In genomic region chr12:1634590-1635191, GRCh38 we compare ENCODE assay signal across 8 cellular contexts. TPM values are rescaled to one million over a fixed set of nuclear protein-coding genes. Genes with fewer than 3 reads are reported as not detected.
DNase-seq lines count a peak whose midpoint lies in the region; ATAC-seq and TF ChIP-seq lines count a peak whose summit lies in the region.

No MANE protein-coding gene starts in this region.

- H3K27me3 Mint-ChIP-seq in activated naive CD8-positive, alpha-beta T cell treated with anti-CD3 and anti-CD28 coated beads for 36 hours: peaks cover 49% of the 10 kb centered on the region
- H3K27me3 Mint-ChIP-seq in progenitor cell of endocrine pancreas: peaks cover 60% of the 10 kb centered on the region

- no peaks in the 10 kb centered on the region for H3K9me3 Mint-ChIP-seq in activated naive CD8-positive, alpha-beta T cell treated with anti-CD3 and anti-CD28 coated beads for 36 hours
- no peaks in the 10 kb centered on the region for H3K9me3 Mint-ChIP-seq in progenitor cell of endocrine pancreas (ENCODE audit: low read depth)

- H3K4me1 Mint-ChIP-seq in activated naive CD8-positive, alpha-beta T cell treated with anti-CD3 and anti-CD28 coated beads for 36 hours: peaks cover 9% of the 10 kb centered on the region
- peaks cover 24% of the 10 kb centered on the region for H3K4me1 Mint-ChIP-seq in progenitor cell of endocrine pancreas (ENCODE audit: low read depth)

- H3K36me3 Mint-ChIP-seq in activated naive CD8-positive, alpha-beta T cell treated with anti-CD3 and anti-CD28 coated beads for 36 hours: no peaks in the 10 kb centered on the region
- H3K36me3 Mint-ChIP-seq in progenitor cell of endocrine pancreas (ENCODE audit: insufficient read depth): no peaks in the 10 kb centered on the region

- no peak overlapping the region for H3K4me3 Mint-ChIP-seq in activated naive CD8-positive, alpha-beta T cell treated with anti-CD3 and anti-CD28 coated beads for 36 hours
- no peak overlapping the region for H3K4me3 Mint-ChIP-seq in progenitor cell of endocrine pancreas (ENCODE audit: low read depth)

- DNase-seq in DMS79 treated with DMSO at 0.1 percent for 48 hours (lab: John Stamatoyannopoulos, UW) (peak; percentile 59), LHCN-M2 (ENCODE audit: low read depth) (peak; percentile 63), Right ventricle myocardium superior (peak; percentile 93), progenitor cell of endocrine pancreas (ENCODE audit: low spot score, unreplicated experiment) (peak; percentile 59)
- peak; percentile 57 for DNase-seq in activated naive CD8-positive, alpha-beta T cell treated with anti-CD3 and anti-CD28 coated beads for 36 hours

- TF ChIP-seq CTCF in progenitor cell of endocrine pancreas (IDR thresholded peaks at IDR 0.05; ENCODE audit: unreplicated experiment): peak; percentile 87

- H3K27ac Mint-ChIP-seq in activated naive CD8-positive, alpha-beta T cell treated with anti-CD3 and anti-CD28 coated beads for 36 hours: no peak overlapping the region
- H3K27ac Mint-ChIP-seq in progenitor cell of endocrine pancreas: no peak overlapping the region

- intact Hi-C loops in Right ventricle myocardium superior (cut with DNase I): no loop called here

- ATAC-seq in SK-N-SH treated with all-trans-retinoic acid at 6 μM for 48 hours (peak; percentile 89), Right ventricle myocardium superior (ENCODE audit: poor library complexity) (peak; percentile 63), GM19397 (IDR thresholded peaks at IDR 0.05; ENCODE audit: unreplicated experiment) (no peak), HG03565 (IDR thresholded peaks at IDR 0.05; ENCODE audit: unreplicated experiment) (no peak)

TF ChIP-seq in SK-N-SH treated with all-trans-retinoic acid at 6 μM for 48 hours, 23 proteins besides CTCF, POLR2A, EP300 and RAD21:
- no peak for TF ChIP-seq BACH2 (CRISPR knock-in tag; IDR thresholded peaks at IDR 0.05; ENCODE audit: borderline replicate concordance)
- TF ChIP-seq TOX (CRISPR knock-in tag; IDR thresholded peaks at IDR 0.05; ENCODE audit: borderline replicate concordance): no peak
- TF ChIP-seq ESRRG (CRISPR knock-in tag; IDR thresholded peaks at IDR 0.05): no peak
- TF ChIP-seq, protein P1, sequence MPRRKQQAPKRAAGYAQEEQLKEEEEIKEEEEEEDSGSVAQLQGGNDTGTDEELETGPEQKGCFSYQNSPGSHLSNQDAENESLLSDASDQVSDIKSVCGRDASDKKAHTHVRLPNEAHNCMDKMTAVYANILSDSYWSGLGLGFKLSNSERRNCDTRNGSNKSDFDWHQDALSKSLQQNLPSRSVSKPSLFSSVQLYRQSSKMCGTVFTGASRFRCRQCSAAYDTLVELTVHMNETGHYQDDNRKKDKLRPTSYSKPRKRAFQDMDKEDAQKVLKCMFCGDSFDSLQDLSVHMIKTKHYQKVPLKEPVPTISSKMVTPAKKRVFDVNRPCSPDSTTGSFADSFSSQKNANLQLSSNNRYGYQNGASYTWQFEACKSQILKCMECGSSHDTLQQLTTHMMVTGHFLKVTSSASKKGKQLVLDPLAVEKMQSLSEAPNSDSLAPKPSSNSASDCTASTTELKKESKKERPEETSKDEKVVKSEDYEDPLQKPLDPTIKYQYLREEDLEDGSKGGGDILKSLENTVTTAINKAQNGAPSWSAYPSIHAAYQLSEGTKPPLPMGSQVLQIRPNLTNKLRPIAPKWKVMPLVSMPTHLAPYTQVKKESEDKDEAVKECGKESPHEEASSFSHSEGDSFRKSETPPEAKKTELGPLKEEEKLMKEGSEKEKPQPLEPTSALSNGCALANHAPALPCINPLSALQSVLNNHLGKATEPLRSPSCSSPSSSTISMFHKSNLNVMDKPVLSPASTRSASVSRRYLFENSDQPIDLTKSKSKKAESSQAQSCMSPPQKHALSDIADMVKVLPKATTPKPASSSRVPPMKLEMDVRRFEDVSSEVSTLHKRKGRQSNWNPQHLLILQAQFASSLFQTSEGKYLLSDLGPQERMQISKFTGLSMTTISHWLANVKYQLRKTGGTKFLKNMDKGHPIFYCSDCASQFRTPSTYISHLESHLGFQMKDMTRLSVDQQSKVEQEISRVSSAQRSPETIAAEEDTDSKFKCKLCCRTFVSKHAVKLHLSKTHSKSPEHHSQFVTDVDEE (CRISPR knock-in tag; IDR thresholded peaks at IDR 0.05): no peak
- no peak for TF ChIP-seq ZC3H10 (CRISPR knock-in tag; IDR thresholded peaks at IDR 0.05)
- TF ChIP-seq PATZ1 (CRISPR knock-in tag; IDR thresholded peaks at IDR 0.05; ENCODE audit: borderline replicate concordance): no peak
- no peak for TF ChIP-seq GLIS3 (CRISPR knock-in tag; IDR thresholded peaks at IDR 0.05)
- TF ChIP-seq PPARA (CRISPR knock-in tag; IDR thresholded peaks at IDR 0.05; ENCODE audit: borderline replicate concordance): no peak
- no peak for TF ChIP-seq ZNF8 (CRISPR knock-in tag; IDR thresholded peaks at IDR 0.05)
- TF ChIP-seq TCF4 (CRISPR knock-in tag; IDR thresholded peaks at IDR 0.05; ENCODE audit: borderline replicate concordance): no peak
- TF ChIP-seq RARB (CRISPR knock-in tag; IDR thresholded peaks at IDR 0.05): no peak
- no peak for TF ChIP-seq CREB5 (CRISPR knock-in tag; IDR thresholded peaks at IDR 0.05; ENCODE audit: low read depth)
- TF ChIP-seq, protein P2, sequence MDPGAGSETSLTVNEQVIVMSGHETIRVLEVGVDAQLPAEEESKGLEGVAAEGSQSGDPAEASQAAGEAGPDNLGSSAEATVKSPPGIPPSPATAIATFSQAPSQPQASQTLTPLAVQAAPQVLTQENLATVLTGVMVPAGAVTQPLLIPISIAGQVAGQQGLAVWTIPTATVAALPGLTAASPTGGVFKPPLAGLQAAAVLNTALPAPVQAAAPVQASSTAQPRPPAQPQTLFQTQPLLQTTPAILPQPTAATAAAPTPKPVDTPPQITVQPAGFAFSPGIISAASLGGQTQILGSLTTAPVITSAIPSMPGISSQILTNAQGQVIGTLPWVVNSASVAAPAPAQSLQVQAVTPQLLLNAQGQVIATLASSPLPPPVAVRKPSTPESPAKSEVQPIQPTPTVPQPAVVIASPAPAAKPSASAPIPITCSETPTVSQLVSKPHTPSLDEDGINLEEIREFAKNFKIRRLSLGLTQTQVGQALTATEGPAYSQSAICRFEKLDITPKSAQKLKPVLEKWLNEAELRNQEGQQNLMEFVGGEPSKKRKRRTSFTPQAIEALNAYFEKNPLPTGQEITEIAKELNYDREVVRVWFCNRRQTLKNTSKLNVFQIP (CRISPR knock-in tag; IDR thresholded peaks at IDR 0.05; ENCODE audit: borderline replicate concordance, low read depth): no peak
- TF ChIP-seq ZNF70 (CRISPR knock-in tag; IDR thresholded peaks at IDR 0.05): no peak
- no peak for TF ChIP-seq CSDC2 (CRISPR knock-in tag; IDR thresholded peaks at IDR 0.05)
- TF ChIP-seq ZFP3 (CRISPR knock-in tag; IDR thresholded peaks at IDR 0.05): no peak

RNA-seq across cellular contexts. Expression of gene WNT5B, which starts 5.7 kb away (rescaled TPM):
- total RNA-seq in LHCN-M2 (2014; rRNA removed) (29.9 and 50.9 TPM in 2 replicates), Right ventricle myocardium superior (3.2 TPM), progenitor cell of endocrine pancreas (8.9 and 10.1 TPM in 2 replicates)
- 45.9 TPM for polyA plus RNA-seq in LHCN-M2 (2012)
- under 1 TPM; 0.08 to 0.19 TPM for total RNA-seq in activated naive CD8-positive, alpha-beta T cell treated with anti-CD3 and anti-CD28 coated beads for 36 hours

RNA-seq across cellular contexts. Expression of gene FBXL14, which starts 40.3 kb away (rescaled TPM):
- total RNA-seq in LHCN-M2 (2014; rRNA removed): 14.4 and 17.2 TPM in 2 replicates
- 5.9 TPM for polyA plus RNA-seq in LHCN-M2 (2012)
- 10 to 100 TPM; 18.4 to 18.8 TPM for total RNA-seq in activated naive CD8-positive, alpha-beta T cell treated with anti-CD3 and anti-CD28 coated beads for 36 hours
- 7.0 TPM for total RNA-seq in Right ventricle myocardium superior
- 33.9 and 37.7 TPM in 2 replicates for total RNA-seq in progenitor cell of endocrine pancreas

RNA-seq across cellular contexts. Expression of gene ADIPOR2, which starts 56.2 kb away (rescaled TPM):
- total RNA-seq in LHCN-M2 (2014; rRNA removed): 22.1 and 26.3 TPM in 2 replicates
- polyA plus RNA-seq in LHCN-M2 (2012): 23.9 TPM
- total RNA-seq in activated naive CD8-positive, alpha-beta T cell treated with anti-CD3 and anti-CD28 coated beads for 36 hours: 10 to 100 TPM; 59.8 to 62.9 TPM
- 30.8 TPM for total RNA-seq in Right ventricle myocardium superior
- 83.6 and 85.4 TPM in 2 replicates for total RNA-seq in progenitor cell of endocrine pancreas

Comparison
In these comparisons a context has a peak if more than half of its experiments do, and no peak if none do; other contexts are left out.
1. ATAC-seq: peak in SK-N-SH treated with all-trans-retinoic acid at 6 μM for 48 hours (single experiment) and Right ventricle myocardium superior (single experiment); none in GM19397 (single experiment) and HG03565 (single experiment).
2. Peak in every context shown above with its lines, with median percentiles within 50 percentile points of each other: DNase-seq.